ENCODE assay signal across 1 cellular context in genomic region chr17:27446569-27447301, GRCh38.
TF ChIP-seq lines count a peak whose summit lies in the region.

No MANE protein-coding gene starts in this region.

TF ChIP-seq in K562, 482 proteins besides CTCF, POLR2A, EP300 and RAD21 (continued from another document and continues in another):
- no peak for TF ChIP-seq RBM15 (IDR thresholded peaks at IDR 0.05; ENCODE audit: insufficient read depth, low read length)
- no peak for TF ChIP-seq PURB (CRISPR knock-in tag; IDR thresholded peaks at IDR 0.05; ENCODE audit: low read depth)
- peak; percentile 79; the same call in 1 of the 2 replicates for TF ChIP-seq ZBTB7A (IDR thresholded peaks at IDR 0.05; ENCODE audit: borderline replicate concordance, control insufficient read depth, low read depth, low read length)
- no peak for TF ChIP-seq CREB3 (tag; conservative IDR thresholded peaks at IDR 0.05; ENCODE audit: low read depth)
- TF ChIP-seq PPARD (CRISPR knock-in tag; IDR thresholded peaks at IDR 0.05), result no peak
- no peak for TF ChIP-seq SMAD2 (IDR thresholded peaks at IDR 0.05; ENCODE audit: low read depth, low read length)
- TF ChIP-seq RBBP5 (IDR thresholded peaks at IDR 0.05; ENCODE audit: borderline replicate concordance, insufficient read depth, low read length, poor library complexity, severe bottlenecking), result no peak
- TF ChIP-seq ETS2 (tag; IDR thresholded peaks at IDR 0.05; ENCODE audit: borderline replicate concordance, poor library complexity, severe bottlenecking), result no peak
- TF ChIP-seq EZH2 (IDR thresholded peaks at IDR 0.05; ENCODE audit: borderline replicate concordance, low read depth, low read length), result no peak
- 0 out of 2 replicates have a peak, but pooled peaks have one; percentile 52 for TF ChIP-seq ZNF395 (CRISPR knock-in tag; IDR thresholded peaks at IDR 0.05)
- TF ChIP-seq ZNF3 (CRISPR knock-in tag; IDR thresholded peaks at IDR 0.05), result no peak
- peak; percentile 83 for TF ChIP-seq SOX6 (IDR thresholded peaks at IDR 0.05)
- peak; percentile 93 for TF ChIP-seq SMARCC2 (IDR thresholded peaks at IDR 0.05; ENCODE audit: low read depth)
- TF ChIP-seq TSHZ1 (CRISPR knock-in tag; IDR thresholded peaks at IDR 0.05), result no peak
- no peak for TF ChIP-seq E2F5 (CRISPR knock-in tag; IDR thresholded peaks at IDR 0.05)
- TF ChIP-seq BCOR (IDR thresholded peaks at IDR 0.05), result 0 out of 2 replicates have a peak, but pooled peaks have one; percentile 39
- TF ChIP-seq ZNF282 (CRISPR knock-in tag; IDR thresholded peaks at IDR 0.05), result no peak
- TF ChIP-seq HDAC1 (IDR thresholded peaks at IDR 0.05), result peak in 1 of 2 experiments; percentile 89; a peak in 3 of 4 replicates
- no peak for TF ChIP-seq SETDB1 (IDR thresholded peaks at IDR 0.05; ENCODE audit: low read length)
- TF ChIP-seq ESRRA (IDR thresholded peaks at IDR 0.05; ENCODE audit: borderline replicate concordance, low read depth), result peak; percentile 92
- TF ChIP-seq ZNF124 (CRISPR knock-in tag; IDR thresholded peaks at IDR 0.05), result no peak
- TF ChIP-seq ATF2 (CRISPR knock-in tag; IDR thresholded peaks at IDR 0.05), result no peak
- TF ChIP-seq TARDBP (IDR thresholded peaks at IDR 0.05), result no peak
- no peak for TF ChIP-seq ZNF57 (CRISPR knock-in tag; IDR thresholded peaks at IDR 0.05)
- TF ChIP-seq ZNF280A (IDR thresholded peaks at IDR 0.05; ENCODE audit: low read depth, partially characterized antibody), result no peak
- no peak for TF ChIP-seq CEBPZ (IDR thresholded peaks at IDR 0.05; ENCODE audit: borderline replicate concordance, low read depth, low read length)
- no peak for TF ChIP-seq POLR3G (IDR thresholded peaks at IDR 0.05; ENCODE audit: extremely low read depth, insufficient read length, insufficient replicate concordance)
- TF ChIP-seq U2AF2 (optimal IDR thresholded peaks at IDR 0.05; ENCODE audit: low read depth, low read length), result no peak
- no peak; the same call in 1 of the 2 replicates for TF ChIP-seq MYBL2 (IDR thresholded peaks at IDR 0.05; ENCODE audit: low read depth)
- no peak for TF ChIP-seq MYBL2 (CRISPR knock-in tag; IDR thresholded peaks at IDR 0.05; ENCODE audit: borderline replicate concordance)
- TF ChIP-seq SMC3 (conservative IDR thresholded peaks at IDR 0.05; ENCODE audit: insufficient read depth, low read depth, low read length), result no peak
- TF ChIP-seq ZBTB26 (CRISPR knock-in tag; IDR thresholded peaks at IDR 0.05), result no peak
- TF ChIP-seq TFAP4 (CRISPR knock-in tag; IDR thresholded peaks at IDR 0.05; ENCODE audit: borderline replicate concordance), result 0 out of 2 replicates have a peak, but pooled peaks have one; percentile 26
- no peak for TF ChIP-seq SPI1 (IDR thresholded peaks at IDR 0.05; ENCODE audit: borderline replicate concordance, low read depth, low read length)
- TF ChIP-seq HMGN3 (IDR thresholded peaks at IDR 0.05; ENCODE audit: borderline replicate concordance, extremely low read depth, insufficient read length, low read depth, low read length), result peak; percentile 22
- TF ChIP-seq HEY1 (CRISPR knock-in tag; IDR thresholded peaks at IDR 0.05; ENCODE audit: borderline replicate concordance), result no peak
- no peak for TF ChIP-seq MLX (CRISPR knock-in tag; conservative IDR thresholded peaks at IDR 0.05)
- no peak for TF ChIP-seq PTBP1 (IDR thresholded peaks at IDR 0.05; ENCODE audit: low read depth, low read length)
- no peak for TF ChIP-seq FOXP1 (CRISPR knock-in tag; IDR thresholded peaks at IDR 0.05)
- no peak for TF ChIP-seq ZNF347 (CRISPR knock-in tag; IDR thresholded peaks at IDR 0.05; ENCODE audit: low read depth)
- TF ChIP-seq CREM (IDR thresholded peaks at IDR 0.05; ENCODE audit: low read depth), result peak; percentile 57; the same call in 1 of the 2 replicates
- no peak for TF ChIP-seq ZNF551 (CRISPR knock-in tag; IDR thresholded peaks at IDR 0.05)
- no peak for TF ChIP-seq LCOR (CRISPR knock-in tag; IDR thresholded peaks at IDR 0.05)
- TF ChIP-seq ZNF644 (tag; IDR thresholded peaks at IDR 0.05; ENCODE audit: low read depth), result no peak
- TF ChIP-seq KAT8 (IDR thresholded peaks at IDR 0.05; ENCODE audit: low read depth), result no peak
- TF ChIP-seq FOSL1 (tag; conservative IDR thresholded peaks at IDR 0.05), result peak; percentile 98
- TF ChIP-seq YBX1 (IDR thresholded peaks at IDR 0.05), result no peak
- TF ChIP-seq BCL6 (CRISPR knock-in tag; IDR thresholded peaks at IDR 0.05), result no peak
